Comparison of ENCODE assay signal across 23 cellular contexts in genomic region chr21:39669976-39670671, GRCh38. TPM values are rescaled to one million over a fixed set of nuclear protein-coding genes. Genes with fewer than 3 reads are reported as not detected.
DNase-seq lines count a peak whose midpoint lies in the region; ATAC-seq and TF ChIP-seq lines count a peak whose summit lies in the region.
"Had no signal": no experiment of that assay in that cellular context is flagged by ENCODE, and none has a peak within 500 bp of the region (broad histone marks: within the 10 kb centered on the region; RNA-seq: fewer than 3 reads in every experiment).

No MANE protein-coding gene starts in this region.

- no peaks in the 10 kb centered on the region for H3K27me3 Mint-ChIP-seq in WTC11 (ENCODE audit: low read depth)
- H3K27me3 Mint-ChIP-seq: activated CD8-positive, alpha-beta memory T cell treated with anti-CD3 and anti-CD28 coated beads, Interleukin-2, amount 10 ng/mL, durations not matched to agents 7 days and 5 days; activated naive CD8-positive, alpha-beta T cell treated with anti-CD3 and anti-CD28 coated beads, Interleukin-2, amount 10 ng/mL, durations not matched to agents 7 days and 5 days had no signal

- H3K27ac Mint-ChIP-seq in WTC11, result peak overlapping the region; percentile 88
- H3K27ac Mint-ChIP-seq: activated CD8-positive, alpha-beta memory T cell treated with anti-CD3 and anti-CD28 coated beads, Interleukin-2, amount 10 ng/mL, durations not matched to agents 7 days and 5 days; activated naive CD8-positive, alpha-beta T cell treated with anti-CD3 and anti-CD28 coated beads, Interleukin-2, amount 10 ng/mL, durations not matched to agents 7 days and 5 days; natural killer cell treated with Interleukin-12 subunit alpha and Interleukin-12 subunit beta and Interleukin-15 and Interleukin-18, amount 100 ng/mL, for 72 hours had no signal

- intact Hi-C loops in cardiac septum (cut with DNase I), result no loop called here
- intact Hi-C loops in mucosa of descending colon (cut with DNase I, micrococcal nuclease), result no loop called here

- ATAC-seq in WTC11, result no peak
- ATAC-seq in mucosa of descending colon, result peak; percentile 77
- ATAC-seq in GM19397 (IDR thresholded peaks at IDR 0.05; ENCODE audit: unreplicated experiment), result no peak
- ATAC-seq: activated CD8-positive, alpha-beta memory T cell treated with anti-CD3 and anti-CD28 coated beads, Interleukin-2, amount 10 ng/mL, durations not matched to agents 7 days and 5 days; gastroesophageal sphincter; natural killer cell treated with Interleukin-12 subunit alpha and Interleukin-12 subunit beta and Interleukin-15 and Interleukin-18, amount 100 ng/mL, for 72 hours; sciatic nerve had no signal

- CTCF ChIA-PET in WTC11 (lab: Charles Lee), result interaction anchor here (1.2 kb wide), 1 partner anchor 89 kb away, joined by 3 read pairs; no protein-coding TSS in a partner anchor

- DNase-seq in cardiac muscle cell (ENCODE audit: low read depth in 1 of 2, low spot score in 1 of 2) (peak in 1 of 2 donors; percentile 89), cardiac septum (ENCODE audit: low spot score) (no peak), WTC11 (ENCODE audit: low spot score) (no peak), mucosa of descending colon (peak in 2 of 3 donors; percentile 64 to 71), NCI-H2227 (lab: John Stamatoyannopoulos, UW; ENCODE audit: unreplicated experiment) (no peak), NOMO-1 treated with DMSO at 0.1 percent for 48 hours (lab: John Stamatoyannopoulos, UW; ENCODE audit: unreplicated experiment) (no peak)
- DNase-seq: activated CD4-positive, alpha-beta T cell treated with anti-CD3 and anti-CD28 coated beads for 48 hours; activated CD8-positive, alpha-beta memory T cell treated with anti-CD3 and anti-CD28 coated beads, Interleukin-2, amount 10 ng/mL, durations not matched to agents 7 days and 5 days; activated naive CD8-positive, alpha-beta T cell treated with anti-CD3 and anti-CD28 coated beads, Interleukin-2, amount 10 ng/mL, durations not matched to agents 7 days and 5 days; HCEC 1CT; IMR-90; mesendoderm; PC-9 had no signal

- POLR2A ChIA-PET in WTC11 (lab: Charles Lee), result no interaction called here

- H3K4me1 Mint-ChIP-seq in WTC11, result peaks cover 49% of the 10 kb centered on the region
- H3K4me1 Mint-ChIP-seq: activated CD8-positive, alpha-beta memory T cell treated with anti-CD3 and anti-CD28 coated beads, Interleukin-2, amount 10 ng/mL, durations not matched to agents 7 days and 5 days; activated naive CD8-positive, alpha-beta T cell treated with anti-CD3 and anti-CD28 coated beads, Interleukin-2, amount 10 ng/mL, durations not matched to agents 7 days and 5 days; CD14-positive monocyte had no signal

- H3K36me3 ChIP-seq in cardiac muscle cell, result no peaks in the 10 kb centered on the region
- no peaks in the 10 kb centered on the region for H3K36me3 ChIP-seq in mucosa of descending colon (ENCODE audit: low read depth)
- H3K36me3 ChIP-seq: gastroesophageal sphincter, SJSA1, vagina had no signal

- H3K9me3 ChIP-seq in cardiac muscle cell (ENCODE audit: low read depth) (no peaks in the 10 kb centered on the region), mucosa of descending colon (no peaks in the 10 kb centered on the region)
- H3K9me3 ChIP-seq: gastroesophageal sphincter, SJSA1, vagina had no signal

- H3K9me3 Mint-ChIP-seq in WTC11, result no peaks in the 10 kb centered on the region
- H3K9me3 Mint-ChIP-seq: activated naive CD8-positive, alpha-beta T cell treated with anti-CD3 and anti-CD28 coated beads, Interleukin-2, amount 10 ng/mL, durations not matched to agents 7 days and 5 days; natural killer cell treated with Interleukin-12 subunit alpha and Interleukin-12 subunit beta and Interleukin-15 and Interleukin-18, amount 100 ng/mL, for 72 hours had no signal

- H3K4me3 ChIP-seq in cardiac muscle cell, result no peak overlapping the region
- no peak overlapping the region for H3K4me3 ChIP-seq in mucosa of descending colon
- H3K4me3 ChIP-seq: coronary artery, gastroesophageal sphincter, PC-9, SJSA1, vagina had no signal

- H3K36me3 Mint-ChIP-seq in WTC11, result peaks cover 42% of the 10 kb centered on the region
- H3K36me3 Mint-ChIP-seq: activated CD8-positive, alpha-beta memory T cell treated with anti-CD3 and anti-CD28 coated beads, Interleukin-2, amount 10 ng/mL, durations not matched to agents 7 days and 5 days; activated naive CD8-positive, alpha-beta T cell treated with anti-CD3 and anti-CD28 coated beads, Interleukin-2, amount 10 ng/mL, durations not matched to agents 7 days and 5 days; CD14-positive monocyte; natural killer cell treated with Interleukin-12 subunit alpha and Interleukin-12 subunit beta and Interleukin-15 and Interleukin-18, amount 100 ng/mL, for 72 hours had no signal

- peak overlapping the region; percentile 75 for H3K27ac ChIP-seq in cardiac muscle cell
- H3K27ac ChIP-seq: coronary artery, gastroesophageal sphincter, parathyroid adenoma, PC-9, SJSA1, vagina had no signal

- TF ChIP-seq CTCF in cardiac muscle cell (IDR thresholded peaks at IDR 0.05; ENCODE audit: low read depth, low read length) (no peak), WTC11 (IDR thresholded peaks at IDR 0.05) (no peak), mucosa of descending colon (IDR thresholded peaks at IDR 0.05) (no peak)

- no peaks in the 10 kb centered on the region for H3K27me3 ChIP-seq in cardiac muscle cell
- H3K27me3 ChIP-seq: gastroesophageal sphincter, SJSA1, vagina had no signal

- no peak overlapping the region for H3K4me3 Mint-ChIP-seq in WTC11
- H3K4me3 Mint-ChIP-seq: activated CD8-positive, alpha-beta memory T cell treated with anti-CD3 and anti-CD28 coated beads, Interleukin-2, amount 10 ng/mL, durations not matched to agents 7 days and 5 days; activated naive CD8-positive, alpha-beta T cell treated with anti-CD3 and anti-CD28 coated beads, Interleukin-2, amount 10 ng/mL, durations not matched to agents 7 days and 5 days; CD14-positive monocyte; natural killer cell treated with Interleukin-12 subunit alpha and Interleukin-12 subunit beta and Interleukin-15 and Interleukin-18, amount 100 ng/mL, for 72 hours had no signal

- H3K4me1 ChIP-seq in cardiac muscle cell (ENCODE audit: low read depth), result peaks cover 44% of the 10 kb centered on the region
- peaks cover 9% of the 10 kb centered on the region for H3K4me1 ChIP-seq in mucosa of descending colon (ENCODE audit: low read depth)
- H3K4me1 ChIP-seq: gastroesophageal sphincter, parathyroid adenoma, vagina had no signal

TF ChIP-seq in WTC11, 78 proteins besides CTCF, POLR2A, EP300 and RAD21:
- no peak for TF ChIP-seq TP53 (CRISPR knock-in tag; IDR thresholded peaks at IDR 0.05)
- TF ChIP-seq JUN (CRISPR knock-in tag; IDR thresholded peaks at IDR 0.05), result no peak
- TF ChIP-seq CBFB (CRISPR knock-in tag; IDR thresholded peaks at IDR 0.05; ENCODE audit: low read depth), result no peak
- no peak for TF ChIP-seq TEAD1 (CRISPR knock-in tag; IDR thresholded peaks at IDR 0.05)
- TF ChIP-seq ZSCAN18 (CRISPR knock-in tag; IDR thresholded peaks at IDR 0.05), result no peak
- TF ChIP-seq SMAD3 (CRISPR knock-in tag; IDR thresholded peaks at IDR 0.05; ENCODE audit: borderline replicate concordance), result no peak
- TF ChIP-seq NFYB (CRISPR knock-in tag; conservative IDR thresholded peaks at IDR 0.05; ENCODE audit: low read depth), result no peak

RNA-seq across cellular contexts. Expression of gene B3GALT5, which starts 57.4 kb away (rescaled TPM):
- total RNA-seq in cardiac muscle cell (1.4 and 2.0 TPM in 2 replicates), cardiac septum (0.65 TPM), WTC11 (2021) (25.8 to 33.3 TPM (median 32.4 TPM) in 3 replicates), mucosa of descending colon (100 to 1,000 TPM in 2 of 3 donors, 10 to 100 TPM in 1; 36.4 to 149 (median 130) TPM)
- 0.40 and 1.1 TPM in 2 replicates for polyA plus RNA-seq in cardiac muscle cell
- total RNA-seq: activated CD8-positive, alpha-beta memory T cell treated with anti-CD3 and anti-CD28 coated beads, Interleukin-2, amount 10 ng/mL, durations not matched to agents 7 days and 5 days; activated naive CD8-positive, alpha-beta T cell treated with anti-CD3 and anti-CD28 coated beads, Interleukin-2, amount 10 ng/mL, durations not matched to agents 7 days and 5 days; natural killer cell treated with Interleukin-12 subunit alpha and Interleukin-12 subunit beta and Interleukin-15 and Interleukin-18, amount 100 ng/mL, for 72 hours; sciatic nerve; T-helper 1 cell treated with Interleukin-12 subunit alpha and Interleukin-12 subunit beta and Interleukin-4 antibody, amounts not matched to agents 30 ng/mL and 1 ng/mL, for 36 hours had no signal
- polyA plus RNA-seq: CD14-positive monocyte had no signal

Comparison
In these comparisons a context has a peak if more than half of its experiments do, and no peak if none do; other contexts are left out.
1. DNase-seq: peak in mucosa of descending colon (2 of 3); none in cardiac septum (single experiment), WTC11 (single experiment), NCI-H2227 (single experiment) and NOMO-1 treated with DMSO at 0.1 percent for 48 hours (single experiment).